ENCODE assay signal across 11 cellular contexts in genomic region chr3:58043933-58044332, GRCh38. TPM values are rescaled to one million over a fixed set of nuclear protein-coding genes. Genes with fewer than 3 reads are reported as not detected.
DNase-seq lines count a peak whose midpoint lies in the region; ATAC-seq, FAIRE-seq and TF ChIP-seq lines count a peak whose summit lies in the region.
"Had no signal": no experiment of that assay in that cellular context is flagged by ENCODE, and none has a peak within 500 bp of the region (broad histone marks: within the 10 kb centered on the region; RNA-seq: fewer than 3 reads in every experiment).

No MANE protein-coding gene starts in this region.

- H2BK12ac ChIP-seq in H9 (ENCODE audit: insufficient read length, low read depth, low read length), result no peak overlapping the region

- H3K27me3 ChIP-seq in H9 (ENCODE audit: insufficient read depth, low read length) (no peaks in the 10 kb centered on the region), keratinocyte (ENCODE audit: control insufficient read depth, extremely low read depth, insufficient read depth, low read length) (no peaks in the 10 kb centered on the region)

- no peak overlapping the region for H3K23ac ChIP-seq in H9 (ENCODE audit: insufficient read length, low read depth, low read length)

- H2AFZ ChIP-seq in H9 (ENCODE audit: low read length) (no peak overlapping the region), keratinocyte (ENCODE audit: control insufficient read depth, low read length) (no peak overlapping the region)

- DNase-seq in H9 (no peak), keratinocyte (ENCODE audit: low read depth, low spot score) (no peak), NCI-H526 (lab: John Stamatoyannopoulos, UW) (no peak), Calu3 (no peak), cardiac septum (ENCODE audit: low spot score) (no peak)
- DNase-seq: MV-4-11, NCI-H345 had no signal

- CTCF ChIA-PET in Calu3 (lab: Charles Lee), result no interaction called here

- no peaks in the 10 kb centered on the region for H4K20me1 ChIP-seq in H9 (ENCODE audit: control insufficient read depth, insufficient read depth, insufficient read length)
- peaks cover 86% of the 10 kb centered on the region for H4K20me1 ChIP-seq in keratinocyte (ENCODE audit: control insufficient read depth, extremely low read depth, insufficient read depth, low read length)

- H2AK5ac ChIP-seq in H9 (ENCODE audit: insufficient read length, low read length), result no peak overlapping the region

- dilution Hi-C loops in keratinocyte (cut with MboI; ENCODE audit: extremely low pct_ligation_motif_present, low sequenced_read_pairs), result no loop called here

- H2BK120ac ChIP-seq in H9 (ENCODE audit: low read depth, low read length, poor library complexity, severe bottlenecking), result no peak overlapping the region

- H3K9me1 ChIP-seq in keratinocyte (ENCODE audit: control insufficient read depth, extremely low read depth, insufficient read depth, low read length), result peaks cover 18% of the 10 kb centered on the region

- no peak overlapping the region; the same call in 1 of the 2 replicates for H3K14ac ChIP-seq in H9 (ENCODE audit: insufficient read depth, low read length)

- FAIRE-seq in keratinocyte (lab: Jason Lieb, UNC), result no peak

- H3K4me1 Mint-ChIP-seq in H9 (peaks cover 66 to 73% of the 10 kb centered on the region in 2 experiments), Calu3 (ENCODE audit: low read depth, unreplicated experiment) (peaks cover 60% of the 10 kb centered on the region)
- H3K4me1 Mint-ChIP-seq in activated T-helper 17 cell treated with anti-CD3 and anti-CD28 coated beads, Interleukin-2, amount 50 U/mL, for 72 hours, result peaks cover 11% of the 10 kb centered on the region
- peaks cover 80% of the 10 kb centered on the region for H3K4me1 Mint-ChIP-seq in stimulated activated naive CD8-positive, alpha-beta T cell treated with anti-CD3 and anti-CD28 coated beads, Interleukin-15, Interleukin-2, amounts not matched to agents 100 ng/mL and 50 ng/mL, for 24 hours (ENCODE audit: low read depth)

- H4K8ac ChIP-seq in H9 (replicated peaks; ENCODE audit: insufficient read length, low read depth, low read length), result no peak overlapping the region

- TF ChIP-seq CTCF in H9 (conservative IDR thresholded peaks at IDR 0.05) (no peak), keratinocyte (optimal IDR thresholded peaks at IDR 0.05 in 1 of 3, IDR thresholded peaks at IDR 0.05 in 1 of 3, conservative IDR thresholded peaks at IDR 0.05 in 1 of 3; ENCODE audit: extremely low read depth in 1 of 3, insufficient read depth in 2 of 3, low read length in 3 of 3) (no peak), Calu3 (IDR thresholded peaks at IDR 0.05; ENCODE audit: unreplicated experiment) (no peak)

- H2BK5ac ChIP-seq in H9 (ENCODE audit: insufficient read length, low read length), result no peak overlapping the region

- H3K4me3 ChIP-seq in keratinocyte (ENCODE audit: control insufficient read depth in 2 of 3, extremely low read depth in 1 of 3, insufficient read depth in 2 of 3, low read depth in 1 of 3, low read length in 3 of 3), result no peak overlapping the region

- H3K23me2 ChIP-seq in H9 (ENCODE audit: insufficient read length, low read depth, low read length, poor library complexity, severe bottlenecking), result no peaks in the 10 kb centered on the region

- H3K79me2 ChIP-seq in H9 (ENCODE audit: insufficient read depth, low read length) (peaks cover 18% of the 10 kb centered on the region), keratinocyte (ENCODE audit: control insufficient read depth, insufficient read depth, low read length) (peaks cover 100% of the 10 kb centered on the region)

- H3K9ac ChIP-seq in H9 (ENCODE audit: extremely low read depth, insufficient read length, low read length) (no peak overlapping the region), keratinocyte (ENCODE audit: control insufficient read depth, extremely low read depth, insufficient read depth, low read length) (no peak overlapping the region)

- peaks cover 23 to 49% of the 10 kb centered on the region in 2 experiments for H3K36me3 ChIP-seq in keratinocyte (ENCODE audit: control insufficient read depth in 2 of 2, extremely low read depth in 1 of 2, insufficient read depth in 2 of 2, low read length in 2 of 2)

- H2BK15ac ChIP-seq in H9 (ENCODE audit: low read depth, low read length), result no peak overlapping the region

- H3K56ac ChIP-seq in H9 (ENCODE audit: insufficient read length, low read depth, low read length), result no peak overlapping the region

- H3K36me3 Mint-ChIP-seq in H9 (ENCODE audit: insufficient read depth in 1 of 3, low read depth in 3 of 3), result no peaks in the 10 kb centered on the region; a peak in 1 of 7 replicates
- no peaks in the 10 kb centered on the region for H3K36me3 Mint-ChIP-seq in activated T-helper 17 cell treated with anti-CD3 and anti-CD28 coated beads, Interleukin-2, amount 50 U/mL, for 72 hours (ENCODE audit: low read depth)
- no peaks in the 10 kb centered on the region for H3K36me3 Mint-ChIP-seq in stimulated activated naive CD8-positive, alpha-beta T cell treated with anti-CD3 and anti-CD28 coated beads, Interleukin-15, Interleukin-2, amounts not matched to agents 100 ng/mL and 50 ng/mL, for 24 hours (ENCODE audit: low read depth)
- peaks cover 16% of the 10 kb centered on the region for H3K36me3 Mint-ChIP-seq in Calu3 (ENCODE audit: insufficient read depth, unreplicated experiment)
- H3K36me3 Mint-ChIP-seq: mesothelial cell of epicardium had no signal

- intact Hi-C loops in Calu3 (cut with micrococcal nuclease; ENCODE audit: unreplicated experiment) (no loop called here), cardiac septum (cut with DNase I) (no loop called here)

- no peak overlapping the region for H3K27ac ChIP-seq in H9 (ENCODE audit: insufficient read length, low read depth, low read length)
- H3K27ac ChIP-seq in keratinocyte (ENCODE audit: control insufficient read depth, insufficient read depth, low read length), result peak overlapping the region; percentile 1
- H3K27ac ChIP-seq: HL-60 had no signal

- ATAC-seq in activated T-helper 17 cell treated with anti-CD3 and anti-CD28 coated beads, Interleukin-2, amount 50 U/mL, for 72 hours (replicated peaks), result peak; percentile 56

- peak overlapping the region in 2 of 3 experiments; percentile 83 to 85; a peak in 4 of 7 replicates for H3K27ac Mint-ChIP-seq in H9
- H3K27ac Mint-ChIP-seq in activated T-helper 17 cell treated with anti-CD3 and anti-CD28 coated beads, Interleukin-2, amount 50 U/mL, for 72 hours, result no peak overlapping the region
- H3K27ac Mint-ChIP-seq in stimulated activated naive CD8-positive, alpha-beta T cell treated with anti-CD3 and anti-CD28 coated beads, Interleukin-15, Interleukin-2, amounts not matched to agents 100 ng/mL and 50 ng/mL, for 24 hours, result peak overlapping the region; percentile 73
- H3K27ac Mint-ChIP-seq in Calu3 (ENCODE audit: unreplicated experiment), result no peak overlapping the region

- H3K27me3 Mint-ChIP-seq in H9 (ENCODE audit: low read depth) (no peaks in the 10 kb centered on the region), Calu3 (ENCODE audit: unreplicated experiment) (no peaks in the 10 kb centered on the region)
- H3K27me3 Mint-ChIP-seq in activated T-helper 17 cell treated with anti-CD3 and anti-CD28 coated beads, Interleukin-2, amount 50 U/mL, for 72 hours, result no peaks in the 10 kb centered on the region
- H3K27me3 Mint-ChIP-seq in stimulated activated naive CD8-positive, alpha-beta T cell treated with anti-CD3 and anti-CD28 coated beads, Interleukin-15, Interleukin-2, amounts not matched to agents 100 ng/mL and 50 ng/mL, for 24 hours, result no peaks in the 10 kb centered on the region

- H3K4ac ChIP-seq in H9 (ENCODE audit: low read depth, low read length), result no peak overlapping the region

- H3K4me2 ChIP-seq in H9 (ENCODE audit: insufficient read depth, insufficient read length, low read length) (no peak overlapping the region), keratinocyte (ENCODE audit: control insufficient read depth, extremely low read depth, insufficient read depth, low read depth, low read length) (no peak overlapping the region)

- no peak overlapping the region for H3K18ac ChIP-seq in H9 (ENCODE audit: insufficient read length, low read depth, low read length)

- H3K79me1 ChIP-seq in H9 (ENCODE audit: insufficient read depth, low read depth, low read length, poor library complexity, severe bottlenecking), result no peaks in the 10 kb centered on the region

- no peak overlapping the region for H3T11ph ChIP-seq in H9 (ENCODE audit: low read length)

- H3K9me3 Mint-ChIP-seq in H9 (no peaks in the 10 kb centered on the region), Calu3 (ENCODE audit: low read depth, unreplicated experiment) (no peaks in the 10 kb centered on the region)
- no peaks in the 10 kb centered on the region for H3K9me3 Mint-ChIP-seq in activated T-helper 17 cell treated with anti-CD3 and anti-CD28 coated beads, Interleukin-2, amount 50 U/mL, for 72 hours
- H3K9me3 Mint-ChIP-seq in stimulated activated naive CD8-positive, alpha-beta T cell treated with anti-CD3 and anti-CD28 coated beads, Interleukin-15, Interleukin-2, amounts not matched to agents 100 ng/mL and 50 ng/mL, for 24 hours, result no peaks in the 10 kb centered on the region
- H3K9me3 Mint-ChIP-seq: mesothelial cell of epicardium had no signal

- peaks cover 34% of the 10 kb centered on the region for H3K4me1 ChIP-seq in H9 (ENCODE audit: insufficient read depth, low read length)
- H3K4me1 ChIP-seq in keratinocyte (ENCODE audit: control insufficient read depth, extremely low read depth, insufficient read depth, low read length), result peaks cover 61% of the 10 kb centered on the region

- no peak overlapping the region for H2BK20ac ChIP-seq in H9 (ENCODE audit: low read depth, low read length, poor library complexity, severe bottlenecking)

- BruUV-seq in Calu3 (replicated peaks; lab: Mats Ljungman, UMichigan), result no TSS peak

- no peak overlapping the region for H4K91ac ChIP-seq in H9 (ENCODE audit: insufficient read length, low read depth, low read length)

- H3K4me3 Mint-ChIP-seq in H9 (no peak overlapping the region), Calu3 (ENCODE audit: low read depth, unreplicated experiment) (no peak overlapping the region)
- H3K4me3 Mint-ChIP-seq in activated T-helper 17 cell treated with anti-CD3 and anti-CD28 coated beads, Interleukin-2, amount 50 U/mL, for 72 hours, result no peak overlapping the region
- peak overlapping the region; percentile 9 for H3K4me3 Mint-ChIP-seq in stimulated activated naive CD8-positive, alpha-beta T cell treated with anti-CD3 and anti-CD28 coated beads, Interleukin-15, Interleukin-2, amounts not matched to agents 100 ng/mL and 50 ng/mL, for 24 hours
- H3K4me3 Mint-ChIP-seq: mesothelial cell of epicardium had no signal

- H4K5ac ChIP-seq in H9 (ENCODE audit: insufficient read length, low read depth, low read length), result no peak overlapping the region

- H3K9me3 ChIP-seq in H9 (ENCODE audit: control insufficient read depth, low read depth, low read length) (no peaks in the 10 kb centered on the region), keratinocyte (ENCODE audit: control insufficient read depth, low read depth, low read length) (no peaks in the 10 kb centered on the region)

- no CpG with 5 or more reads among the region's 4 CpGs for WGBS in H9 (ENCODE audit: extremely low coverage, insufficient read length, low lambda C conversion rate)

RNA-seq across cellular contexts. Expression of gene FLNB, which starts 35.7 kb away (rescaled TPM):
- total RNA-seq in H9 (2021) (75.8 and 83.4 TPM in 2 replicates), Calu3 (2022) (136 and 147 TPM in 2 replicates), cardiac septum (58.1 TPM)
- total RNA-seq in activated T-helper 17 cell treated with anti-CD3 and anti-CD28 coated beads, Interleukin-2, amount 50 U/mL, for 72 hours, result 10 to 100 TPM; 22.5 to 23.6 TPM
- 271 to 566 TPM (median 289 TPM) in 3 replicates for polyA plus RNA-seq in keratinocyte
- 139 TPM for polyA plus RNA-seq in keratinocyte (2011; ENCODE audit: low read depth)
- 224 and 242 TPM in 2 replicates for polyA plus RNA-seq in keratinocyte (2011; cell fraction: cytosol; rRNA removed)
- 1,762 and 1,792 TPM in 2 replicates for polyA plus RNA-seq in keratinocyte (2011; cell fraction: nucleus; rRNA removed)
- polyA plus RNA-seq in keratinocyte (2012; ENCODE audit: low replicate concordance), result 243 and 645 TPM in 2 replicates
- polyA minus RNA-seq in keratinocyte, result 1,184 to 1,540 TPM (median 1,356 TPM) in 3 replicates
- polyA minus RNA-seq in keratinocyte (2011; cell fraction: cytosol; rRNA and poly(A)+ RNA removed), result 873 TPM
- 2,395 and 3,178 TPM in 2 replicates for polyA minus RNA-seq in keratinocyte (2011; cell fraction: nucleus; rRNA and poly(A)+ RNA removed)

Comparison
In these comparisons a context has a peak if more than half of its experiments do, and no peak if none do; other contexts are left out.
1. H3K27ac Mint-ChIP-seq: peak in H9 (2 of 3) and stimulated activated naive CD8-positive, alpha-beta T cell treated with anti-CD3 and anti-CD28 coated beads, Interleukin-15, Interleukin-2, amounts not matched to agents 100 ng/mL and 50 ng/mL, for 24 hours (single experiment); none in activated T-helper 17 cell treated with anti-CD3 and anti-CD28 coated beads, Interleukin-2, amount 50 U/mL, for 72 hours (single experiment) and Calu3 (single experiment).